ENCODE assay signal across 9 cellular contexts in the genomic region with DNA sequence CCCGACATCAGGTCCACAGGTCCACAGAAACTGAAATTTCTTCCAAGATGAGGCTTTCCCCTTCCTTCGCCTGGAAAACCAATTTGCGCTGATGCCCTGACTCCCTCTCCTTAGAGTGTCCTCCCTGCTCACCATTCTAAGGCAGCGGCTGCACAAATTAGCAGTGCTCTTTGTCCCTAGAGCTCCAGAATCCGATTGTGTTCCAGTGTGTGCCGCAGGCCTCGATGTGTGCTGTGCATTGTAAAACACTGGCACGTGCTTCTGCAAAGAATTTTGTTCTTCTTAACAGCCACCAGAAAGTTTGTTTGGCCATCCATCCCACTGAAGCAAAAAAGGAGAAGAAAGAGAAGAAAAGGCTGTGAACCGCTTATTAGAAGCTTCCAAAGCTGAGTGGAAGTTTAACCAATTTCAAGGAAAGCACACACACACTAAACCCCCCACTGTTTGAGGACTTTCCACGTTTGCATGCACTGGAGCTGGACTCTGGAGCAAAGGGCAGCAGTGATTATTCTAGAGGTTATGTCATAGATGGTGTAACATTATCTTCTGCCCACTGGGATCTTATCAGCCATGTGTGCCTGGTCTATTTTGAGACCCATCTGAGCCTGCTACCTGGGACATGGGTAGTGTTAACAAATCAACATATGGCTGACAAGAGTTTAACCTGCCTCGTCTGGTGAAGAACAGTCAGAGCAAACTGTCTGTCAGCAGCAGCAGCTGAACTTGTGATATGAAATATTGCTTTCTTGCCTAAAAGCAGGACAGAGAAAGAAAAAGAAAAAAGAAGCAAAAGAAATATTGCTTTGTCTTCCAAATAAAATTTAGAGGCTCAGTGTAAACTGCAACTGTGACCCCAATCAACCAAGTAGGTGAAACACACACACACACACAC.
DNase-seq lines count a peak whose midpoint lies in the region; ATAC-seq, FAIRE-seq and TF ChIP-seq lines count a peak whose summit lies in the region.
"Had no signal": no experiment of that assay in that cellular context is flagged by ENCODE, and none has a peak within 500 bp of the region (broad histone marks: within the 10 kb centered on the region; RNA-seq: fewer than 3 reads in every experiment).

No MANE protein-coding gene starts in this region.

- dilution Hi-C loops in keratinocyte (cut with MboI; ENCODE audit: extremely low pct_ligation_motif_present, low sequenced_read_pairs): no loop called here

- H3K36me3 Mint-ChIP-seq in WTC11: no peaks in the 10 kb centered on the region

- TF ChIP-seq CTCF in HCT116 (IDR thresholded peaks at IDR 0.05 in 2 of 3, conservative IDR thresholded peaks at IDR 0.05 in 1 of 3; ENCODE audit: borderline replicate concordance in 1 of 3, insufficient read depth in 1 of 3, low read depth in 2 of 3, low read length in 2 of 3) (no peak), WTC11 (IDR thresholded peaks at IDR 0.05) (no peak), keratinocyte (optimal IDR thresholded peaks at IDR 0.05 in 1 of 3, IDR thresholded peaks at IDR 0.05 in 1 of 3, conservative IDR thresholded peaks at IDR 0.05 in 1 of 3; ENCODE audit: extremely low read depth in 1 of 3, insufficient read depth in 2 of 3, low read length in 3 of 3) (no peak)

- no peak for TF ChIP-seq POLR2A in HCT116 (IDR thresholded peaks at IDR 0.05; ENCODE audit: borderline replicate concordance, extremely low read depth, insufficient read depth, insufficient read length)

- H3K4me3 Mint-ChIP-seq in WTC11: no peak overlapping the region

- H3K9me1 ChIP-seq in keratinocyte (ENCODE audit: control insufficient read depth, extremely low read depth, insufficient read depth, low read length): no peaks in the 10 kb centered on the region

- no peaks in the 10 kb centered on the region for H3K9me3 Mint-ChIP-seq in WTC11

- H3K9me3 ChIP-seq in HCT116 (ENCODE audit: control insufficient read depth in 1 of 2, insufficient read depth in 1 of 2, low read depth in 1 of 2, low read length in 2 of 2) (no peaks in the 10 kb centered on the region), keratinocyte (ENCODE audit: control insufficient read depth, low read depth, low read length) (no peaks in the 10 kb centered on the region)

- H3K4me1 Mint-ChIP-seq in WTC11: peaks cover 23% of the 10 kb centered on the region

- H2AFZ ChIP-seq in HCT116 (ENCODE audit: low read depth, low read length, poor library complexity, severe bottlenecking): peak overlapping the region; percentile 72
- peak overlapping the region; percentile 31 for H2AFZ ChIP-seq in keratinocyte (ENCODE audit: control insufficient read depth, low read length)

- DNase-seq in HCT116 (ENCODE audit: low read depth, low spot score): no peak
- no peak for DNase-seq in WTC11 (ENCODE audit: low spot score)
- no peak for DNase-seq in keratinocyte (ENCODE audit: low read depth, low spot score)
- DNase-seq in sciatic nerve (ENCODE audit: low spot score): no peak
- DNase-seq in NOMO-1 treated with dmso at 0.1 percent for 144 hours (lab: John Stamatoyannopoulos, UW; ENCODE audit: unreplicated experiment): no peak
- DNase-seq in iPS-NIHi7 (ENCODE audit: extremely low spot score): no peak
- DNase-seq: T-helper 1 cell had no signal

- H3K9ac ChIP-seq in HCT116 (ENCODE audit: low read length) (no peak overlapping the region), keratinocyte (ENCODE audit: control insufficient read depth, extremely low read depth, insufficient read depth, low read length) (no peak overlapping the region)

- no peak overlapping the region for H3K4me3 ChIP-seq in HCT116 (replicated peaks in 1 of 2; ENCODE audit: low read depth in 1 of 2, low read length in 2 of 2)
- no peak overlapping the region for H3K4me3 ChIP-seq in keratinocyte (ENCODE audit: control insufficient read depth in 2 of 3, extremely low read depth in 1 of 3, insufficient read depth in 2 of 3, low read depth in 1 of 3, low read length in 3 of 3)

- H3K9me2 ChIP-seq in HCT116 (ENCODE audit: insufficient read depth): no peaks in the 10 kb centered on the region

- H3K79me2 ChIP-seq in HCT116 (ENCODE audit: insufficient read depth, low read length) (no peaks in the 10 kb centered on the region), keratinocyte (ENCODE audit: control insufficient read depth, insufficient read depth, low read length) (no peaks in the 10 kb centered on the region)

- peak overlapping the region; percentile 33; the same call in 1 of the 2 replicates for H3K27ac Mint-ChIP-seq in WTC11

- CTCF ChIA-PET in HCT116 (lab: Charles Lee) (no interaction called here), WTC11 (lab: Charles Lee) (interaction anchor here (0.5 kb wide), 1 partner anchor 380 kb away, joined by 3 read pairs; no protein-coding TSS in a partner anchor)

- ATAC-seq in HCT116: peak; percentile 32; the same call in 1 of the 2 replicates
- ATAC-seq in WTC11: peak; percentile 50
- peak; percentile 20 for ATAC-seq in sciatic nerve
- ATAC-seq in HG03159 (IDR thresholded peaks at IDR 0.05; ENCODE audit: unreplicated experiment): no peak
- no peak for ATAC-seq in GM21526 (IDR thresholded peaks at IDR 0.05; ENCODE audit: low FRiP score, unreplicated experiment)

- H3K27me3 Mint-ChIP-seq in WTC11 (ENCODE audit: low read depth): no peaks in the 10 kb centered on the region; the same call in none of the 2 replicates

- BruUV-seq in HCT116 (replicated peaks; lab: Mats Ljungman, UMichigan): no TSS peak

- H3K27ac ChIP-seq in HCT116 (ENCODE audit: low read depth, low read length) (no peak overlapping the region), keratinocyte (ENCODE audit: control insufficient read depth, insufficient read depth, low read length) (no peak overlapping the region)

- RAD21 ChIA-PET in HCT116 (lab: Charles Lee; ENCODE audit: low non-redundant PET in 1 of 2, low total read pairs in 2 of 2, uncharacterized antibody in 2 of 2, unreplicated experiment in 2 of 2): no interaction called here

- H4K20me1 ChIP-seq in HCT116 (ENCODE audit: insufficient read depth) (no peaks in the 10 kb centered on the region), keratinocyte (ENCODE audit: control insufficient read depth, extremely low read depth, insufficient read depth, low read length) (no peaks in the 10 kb centered on the region)

- no peaks in the 10 kb centered on the region for H3K27me3 ChIP-seq in HCT116 (ENCODE audit: insufficient read depth, low read length)
- no peaks in the 10 kb centered on the region for H3K27me3 ChIP-seq in keratinocyte (ENCODE audit: control insufficient read depth, extremely low read depth, insufficient read depth, low read length)

- intact Hi-C loops in HCT116 (cut with micrococcal nuclease) (no loop called here), sciatic nerve (cut with DNase I) (no loop called here)

- POLR2A ChIA-PET in HCT116 (lab: Charles Lee) (interaction anchor here (1.5 kb wide), 1 partner anchor 34 kb away, joined by 4 read pairs; no protein-coding TSS in a partner anchor), WTC11 (lab: Charles Lee) (no interaction called here)

- FAIRE-seq in keratinocyte (lab: Jason Lieb, UNC): no peak

- H3K36me3 ChIP-seq in HCT116 (ENCODE audit: control insufficient read depth in 1 of 2, insufficient read depth in 2 of 2, low read length in 2 of 2): no peaks in the 10 kb centered on the region
- no peaks in the 10 kb centered on the region for H3K36me3 ChIP-seq in keratinocyte (ENCODE audit: control insufficient read depth in 2 of 2, extremely low read depth in 1 of 2, insufficient read depth in 2 of 2, low read length in 2 of 2)

- TF ChIP-seq RAD21 in HCT116 (IDR thresholded peaks at IDR 0.05; ENCODE audit: low read depth): no peak

- H3K4me1 ChIP-seq in HCT116 (ENCODE audit: control insufficient read depth in 1 of 2, insufficient read depth in 2 of 2, low read length in 2 of 2) (peaks cover 0 to 18% of the 10 kb centered on the region in 2 experiments; a peak in 2 of 4 replicates), keratinocyte (ENCODE audit: control insufficient read depth, extremely low read depth, insufficient read depth, low read length) (no peaks in the 10 kb centered on the region)

- H3K4me2 ChIP-seq in HCT116 (ENCODE audit: low read length): 0 out of 2 replicates have a peak overlapping the region, but pooled peaks have one; percentile 10
- no peak overlapping the region for H3K4me2 ChIP-seq in keratinocyte (ENCODE audit: control insufficient read depth, extremely low read depth, insufficient read depth, low read depth, low read length)

TF ChIP-seq in HCT116, 20 proteins besides CTCF, POLR2A, EP300 and RAD21 (continues in another document):
- TF ChIP-seq, protein P1, sequence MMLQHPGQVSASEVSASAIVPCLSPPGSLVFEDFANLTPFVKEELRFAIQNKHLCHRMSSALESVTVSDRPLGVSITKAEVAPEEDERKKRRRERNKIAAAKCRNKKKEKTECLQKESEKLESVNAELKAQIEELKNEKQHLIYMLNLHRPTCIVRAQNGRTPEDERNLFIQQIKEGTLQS (IDR thresholded peaks at IDR 0.05): no peak
- TF ChIP-seq SRF (IDR thresholded peaks at IDR 0.05; ENCODE audit: low read depth) (no peak), CEBPB (IDR thresholded peaks at IDR 0.05; ENCODE audit: low read depth) (no peak), EZH2 (IDR thresholded peaks at IDR 0.05) (no peak)
- TF ChIP-seq, protein P2, sequence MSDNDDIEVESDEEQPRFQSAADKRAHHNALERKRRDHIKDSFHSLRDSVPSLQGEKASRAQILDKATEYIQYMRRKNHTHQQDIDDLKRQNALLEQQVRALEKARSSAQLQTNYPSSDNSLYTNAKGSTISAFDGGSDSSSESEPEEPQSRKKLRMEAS (IDR thresholded peaks at IDR 0.05): no peak

TF ChIP-seq in WTC11, 78 proteins besides CTCF, POLR2A, EP300 and RAD21:
- TF ChIP-seq NR2C2 (CRISPR knock-in tag; IDR thresholded peaks at IDR 0.05): no peak
- peak; percentile 91 for TF ChIP-seq GABPB1 (CRISPR knock-in tag; IDR thresholded peaks at IDR 0.05)

Comparison
In these comparisons a context has a peak if more than half of its experiments do, and no peak if none do; other contexts are left out.
1. ATAC-seq: peak in HCT116 (single experiment), WTC11 (single experiment) and sciatic nerve (single experiment); none in HG03159 (single experiment) and GM21526 (single experiment).